In genomic region chr3:194270627-194271458, GRCh38 we compare ENCODE assay signal across 9 cellular contexts.
DNase-seq lines count a peak whose midpoint lies in the region; ATAC-seq and TF ChIP-seq lines count a peak whose summit lies in the region.
"Had no signal": no experiment of that assay in that cellular context is flagged by ENCODE, and none has a peak within 500 bp of the region (broad histone marks: within the 10 kb centered on the region; RNA-seq: fewer than 3 reads in every experiment).

No MANE protein-coding gene starts in this region.

- ATAC-seq in HG03139 (IDR thresholded peaks at IDR 0.05; ENCODE audit: unreplicated experiment) (no peak), HG03354 (IDR thresholded peaks at IDR 0.05; ENCODE audit: poor library complexity, severe bottlenecking, unreplicated experiment) (no peak)
- no peak for ATAC-seq in activated naive CD4-positive, alpha-beta T cell treated with anti-CD3 and anti-CD28 coated beads, Interleukin-2, amount 50 U/mL, for 72 hours
- ATAC-seq: activated naive CD8-positive, alpha-beta T cell treated with anti-CD3 and anti-CD28 coated beads, Interleukin-2, amount 50 U/mL, for 24 hours had no signal

- TF ChIP-seq CTCF in coronary artery (IDR thresholded peaks at IDR 0.05) (no peak), liver (IDR thresholded peaks at IDR 0.05; ENCODE audit: low read depth, low read length, missing input control) (no peak)

- no peaks in the 10 kb centered on the region for H3K36me3 Mint-ChIP-seq in activated naive CD4-positive, alpha-beta T cell treated with anti-CD3 and anti-CD28 coated beads, Interleukin-2, amount 50 U/mL, for 72 hours

- no peaks in the 10 kb centered on the region for H3K36me3 ChIP-seq in liver (ENCODE audit: control insufficient read depth in 4 of 4, insufficient read depth in 3 of 4, low read depth in 1 of 4, low read length in 3 of 4)
- H3K36me3 ChIP-seq in stomach smooth muscle (ENCODE audit: control insufficient read depth in 2 of 2, insufficient read depth in 2 of 2, low read length in 2 of 2), result no peaks in the 10 kb centered on the region

- H3K27me3 ChIP-seq in liver (ENCODE audit: control insufficient read depth in 4 of 4, insufficient read depth in 4 of 4, low read length in 3 of 4) (no peaks in the 10 kb centered on the region), stomach smooth muscle (ENCODE audit: control insufficient read depth in 1 of 2, insufficient read depth in 2 of 2, low read length in 2 of 2) (no peaks in the 10 kb centered on the region)

- TF ChIP-seq RAD21 in liver (IDR thresholded peaks at IDR 0.05), result peak; percentile 48 to 56

- H3K4me1 ChIP-seq in liver (ENCODE audit: control insufficient read depth in 4 of 4, insufficient read depth in 4 of 4, low read length in 3 of 4) (peaks cover 17 to 36% (median 29%) of the 10 kb centered on the region in 4 donors), stomach smooth muscle (ENCODE audit: control insufficient read depth, insufficient read depth, low read length) (peaks cover 51% of the 10 kb centered on the region)

- 23% methylated on average over 18 of the region's 18 CpGs for WGBS in liver

- no peak overlapping the region for H3K27ac Mint-ChIP-seq in activated naive CD4-positive, alpha-beta T cell treated with anti-CD3 and anti-CD28 coated beads, Interleukin-2, amount 50 U/mL, for 72 hours
- H3K27ac Mint-ChIP-seq: activated naive CD8-positive, alpha-beta T cell treated with anti-CD3 and anti-CD28 coated beads, Interleukin-2, amount 50 U/mL, for 24 hours had no signal

- H3K27ac ChIP-seq in coronary artery, result peak overlapping the region; percentile 89 to 96
- H3K27ac ChIP-seq in liver (ENCODE audit: low read depth in 1 of 2, low read length in 2 of 2), result peak overlapping the region; percentile 84 to 96
- peak overlapping the region; percentile 94 for H3K27ac ChIP-seq in stomach smooth muscle (ENCODE audit: low read length)

- peak overlapping the region in 1 of 2 donors; percentile 45 for H3K9ac ChIP-seq in liver (ENCODE audit: low read depth in 1 of 2, low read length in 2 of 2)
- H3K9ac ChIP-seq in stomach smooth muscle (ENCODE audit: low read length in 2 of 2), result peak overlapping the region; percentile 65 to 68

- H3K9me3 Mint-ChIP-seq in activated naive CD4-positive, alpha-beta T cell treated with anti-CD3 and anti-CD28 coated beads, Interleukin-2, amount 50 U/mL, for 72 hours, result no peaks in the 10 kb centered on the region
- H3K9me3 Mint-ChIP-seq: activated naive CD8-positive, alpha-beta T cell treated with anti-CD3 and anti-CD28 coated beads, Interleukin-2, amount 50 U/mL, for 24 hours had no signal

- H3K4me3 ChIP-seq in coronary artery (peak overlapping the region; percentile 39), liver (ENCODE audit: low read depth in 1 of 3, low read length in 3 of 3) (peak overlapping the region in 1 of 3 donors; percentile 4), stomach smooth muscle (ENCODE audit: low read length in 2 of 2) (peak overlapping the region in 1 of 2 donors; percentile 8)

- peak in 41 of 76 experiments; percentile 9 to 55 (median 27) for DNase-seq in HUDEP-2 (lab: John Stamatoyannopoulos, UW; ENCODE audit: unreplicated experiment in 76 of 76)
- DNase-seq in coronary artery (ENCODE audit: low spot score), result peak; percentile 92
- no peak for DNase-seq in NCI-H2107 (lab: John Stamatoyannopoulos, UW)
- DNase-seq in activated naive CD4-positive, alpha-beta T cell treated with anti-CD3 and anti-CD28 coated beads, Interleukin-2, amount 50 U/mL, for 72 hours (ENCODE audit: low spot score in 2 of 2), result no peak
- DNase-seq: activated naive CD8-positive, alpha-beta T cell treated with anti-CD3 and anti-CD28 coated beads, Interleukin-2, amount 50 U/mL, for 24 hours had no signal

- H3K9me3 ChIP-seq in liver (ENCODE audit: control insufficient read depth in 4 of 4, low read length in 3 of 4), result no peaks in the 10 kb centered on the region
- H3K9me3 ChIP-seq in stomach smooth muscle (ENCODE audit: control insufficient read depth in 2 of 2, low read length in 2 of 2), result no peaks in the 10 kb centered on the region

TF ChIP-seq in liver, 16 proteins besides CTCF, POLR2A, EP300 and RAD21:
- peak; percentile 77 for TF ChIP-seq SP1 (IDR thresholded peaks at IDR 0.05)
- TF ChIP-seq FOXA2 (IDR thresholded peaks at IDR 0.05), result peak; percentile 20
- TF ChIP-seq YY1 (IDR thresholded peaks at IDR 0.05), result peak; percentile 89
- TF ChIP-seq JUND (IDR thresholded peaks at IDR 0.05), result peak; percentile 52 to 74
- peak; percentile 59 for TF ChIP-seq HNF4G (IDR thresholded peaks at IDR 0.05)
- no peak for TF ChIP-seq FOXA1 (IDR thresholded peaks at IDR 0.05)
- peak; percentile 84 to 89 for TF ChIP-seq HNF4A (conservative IDR thresholded peaks at IDR 0.05)
- TF ChIP-seq ATF3 (IDR thresholded peaks at IDR 0.05), result no peak
- TF ChIP-seq NR2F2 (IDR thresholded peaks at IDR 0.05), result peak; percentile 95
- TF ChIP-seq RXRA (IDR thresholded peaks at IDR 0.05), result peak; percentile 86 to 92
- peak; percentile 84 for TF ChIP-seq MAX (IDR thresholded peaks at IDR 0.05)
- peak; percentile 29 for TF ChIP-seq TAF1 (conservative IDR thresholded peaks at IDR 0.05)
- TF ChIP-seq ZBTB33 (IDR thresholded peaks at IDR 0.05), result peak; percentile 73
- peak in 1 of 2 donors; percentile 68 for TF ChIP-seq EGR1 (IDR thresholded peaks at IDR 0.05; ENCODE audit: low read depth in 2 of 2)
- peak; percentile 65 for TF ChIP-seq REST (IDR thresholded peaks at IDR 0.05)
- TF ChIP-seq GABPA (IDR thresholded peaks at IDR 0.05 in 1 of 2, conservative IDR thresholded peaks at IDR 0.05 in 1 of 2), result peak in 1 of 2 donors; percentile 65

Comparison
In these comparisons a context has a peak if more than half of its experiments do, and no peak if none do; other contexts are left out.
1. DNase-seq: peak in HUDEP-2 (41 of 76) and coronary artery (single experiment); none in NCI-H2107 (single experiment) and activated naive CD4-positive, alpha-beta T cell treated with anti-CD3 and anti-CD28 coated beads, Interleukin-2, amount 50 U/mL, for 72 hours (0 of 2).
2. Peak in every context shown above with its lines, with median percentiles within 50 percentile points of each other: H3K27ac ChIP-seq.